1 cellular context compared by ENCODE assay signal in the genomic region with DNA sequence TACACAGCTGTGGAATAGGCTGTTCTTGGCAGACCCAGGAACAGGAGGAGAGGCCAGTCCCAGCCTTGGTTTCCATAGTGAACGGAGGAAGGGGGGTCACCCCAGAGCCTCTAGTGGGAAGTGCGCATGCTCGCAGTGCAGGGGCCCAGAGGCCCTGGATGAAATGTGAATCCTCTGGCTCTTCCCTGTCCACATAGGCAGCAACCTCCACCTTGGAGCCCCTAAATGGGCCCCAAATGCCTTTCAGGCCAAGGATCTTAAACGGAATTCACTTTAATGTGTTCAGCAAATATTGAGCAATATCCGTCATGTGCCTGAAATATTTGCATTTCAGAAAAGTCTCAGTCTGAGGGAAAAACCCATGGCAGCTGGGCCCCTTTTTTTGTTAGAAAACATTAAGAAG.
TF ChIP-seq lines count a peak whose summit lies in the region.

No MANE protein-coding gene starts in this region.

TF ChIP-seq in HepG2, 621 proteins besides CTCF, POLR2A, EP300 and RAD21 (continued from another document and continues in another):
- TF ChIP-seq, protein P1, sequence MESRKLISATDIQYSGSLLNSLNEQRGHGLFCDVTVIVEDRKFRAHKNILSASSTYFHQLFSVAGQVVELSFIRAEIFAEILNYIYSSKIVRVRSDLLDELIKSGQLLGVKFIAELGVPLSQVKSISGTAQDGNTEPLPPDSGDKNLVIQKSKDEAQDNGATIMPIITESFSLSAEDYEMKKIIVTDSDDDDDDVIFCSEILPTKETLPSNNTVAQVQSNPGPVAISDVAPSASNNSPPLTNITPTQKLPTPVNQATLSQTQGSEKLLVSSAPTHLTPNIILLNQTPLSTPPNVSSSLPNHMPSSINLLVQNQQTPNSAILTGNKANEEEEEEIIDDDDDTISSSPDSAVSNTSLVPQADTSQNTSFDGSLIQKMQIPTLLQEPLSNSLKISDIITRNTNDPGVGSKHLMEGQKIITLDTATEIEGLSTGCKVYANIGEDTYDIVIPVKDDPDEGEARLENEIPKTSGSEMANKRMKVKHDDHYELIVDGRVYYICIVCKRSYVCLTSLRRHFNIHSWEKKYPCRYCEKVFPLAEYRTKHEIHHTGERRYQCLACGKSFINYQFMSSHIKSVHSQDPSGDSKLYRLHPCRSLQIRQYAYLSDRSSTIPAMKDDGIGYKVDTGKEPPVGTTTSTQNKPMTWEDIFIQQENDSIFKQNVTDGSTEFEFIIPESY (CRISPR knock-in tag; IDR thresholded peaks at IDR 0.05): no peak
- TF ChIP-seq, protein P2, sequence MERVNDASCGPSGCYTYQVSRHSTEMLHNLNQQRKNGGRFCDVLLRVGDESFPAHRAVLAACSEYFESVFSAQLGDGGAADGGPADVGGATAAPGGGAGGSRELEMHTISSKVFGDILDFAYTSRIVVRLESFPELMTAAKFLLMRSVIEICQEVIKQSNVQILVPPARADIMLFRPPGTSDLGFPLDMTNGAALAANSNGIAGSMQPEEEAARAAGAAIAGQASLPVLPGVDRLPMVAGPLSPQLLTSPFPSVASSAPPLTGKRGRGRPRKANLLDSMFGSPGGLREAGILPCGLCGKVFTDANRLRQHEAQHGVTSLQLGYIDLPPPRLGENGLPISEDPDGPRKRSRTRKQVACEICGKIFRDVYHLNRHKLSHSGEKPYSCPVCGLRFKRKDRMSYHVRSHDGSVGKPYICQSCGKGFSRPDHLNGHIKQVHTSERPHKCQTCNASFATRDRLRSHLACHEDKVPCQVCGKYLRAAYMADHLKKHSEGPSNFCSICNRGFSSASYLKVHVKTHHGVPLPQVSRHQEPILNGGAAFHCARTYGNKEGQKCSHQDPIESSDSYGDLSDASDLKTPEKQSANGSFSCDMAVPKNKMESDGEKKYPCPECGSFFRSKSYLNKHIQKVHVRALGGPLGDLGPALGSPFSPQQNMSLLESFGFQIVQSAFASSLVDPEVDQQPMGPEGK (CRISPR knock-in tag; IDR thresholded peaks at IDR 0.05): peak; percentile 70
- peak; percentile 66; the same call in 1 of the 2 replicates for TF ChIP-seq HMG20B (CRISPR knock-in tag; conservative IDR thresholded peaks at IDR 0.05)
- TF ChIP-seq, protein P3, sequence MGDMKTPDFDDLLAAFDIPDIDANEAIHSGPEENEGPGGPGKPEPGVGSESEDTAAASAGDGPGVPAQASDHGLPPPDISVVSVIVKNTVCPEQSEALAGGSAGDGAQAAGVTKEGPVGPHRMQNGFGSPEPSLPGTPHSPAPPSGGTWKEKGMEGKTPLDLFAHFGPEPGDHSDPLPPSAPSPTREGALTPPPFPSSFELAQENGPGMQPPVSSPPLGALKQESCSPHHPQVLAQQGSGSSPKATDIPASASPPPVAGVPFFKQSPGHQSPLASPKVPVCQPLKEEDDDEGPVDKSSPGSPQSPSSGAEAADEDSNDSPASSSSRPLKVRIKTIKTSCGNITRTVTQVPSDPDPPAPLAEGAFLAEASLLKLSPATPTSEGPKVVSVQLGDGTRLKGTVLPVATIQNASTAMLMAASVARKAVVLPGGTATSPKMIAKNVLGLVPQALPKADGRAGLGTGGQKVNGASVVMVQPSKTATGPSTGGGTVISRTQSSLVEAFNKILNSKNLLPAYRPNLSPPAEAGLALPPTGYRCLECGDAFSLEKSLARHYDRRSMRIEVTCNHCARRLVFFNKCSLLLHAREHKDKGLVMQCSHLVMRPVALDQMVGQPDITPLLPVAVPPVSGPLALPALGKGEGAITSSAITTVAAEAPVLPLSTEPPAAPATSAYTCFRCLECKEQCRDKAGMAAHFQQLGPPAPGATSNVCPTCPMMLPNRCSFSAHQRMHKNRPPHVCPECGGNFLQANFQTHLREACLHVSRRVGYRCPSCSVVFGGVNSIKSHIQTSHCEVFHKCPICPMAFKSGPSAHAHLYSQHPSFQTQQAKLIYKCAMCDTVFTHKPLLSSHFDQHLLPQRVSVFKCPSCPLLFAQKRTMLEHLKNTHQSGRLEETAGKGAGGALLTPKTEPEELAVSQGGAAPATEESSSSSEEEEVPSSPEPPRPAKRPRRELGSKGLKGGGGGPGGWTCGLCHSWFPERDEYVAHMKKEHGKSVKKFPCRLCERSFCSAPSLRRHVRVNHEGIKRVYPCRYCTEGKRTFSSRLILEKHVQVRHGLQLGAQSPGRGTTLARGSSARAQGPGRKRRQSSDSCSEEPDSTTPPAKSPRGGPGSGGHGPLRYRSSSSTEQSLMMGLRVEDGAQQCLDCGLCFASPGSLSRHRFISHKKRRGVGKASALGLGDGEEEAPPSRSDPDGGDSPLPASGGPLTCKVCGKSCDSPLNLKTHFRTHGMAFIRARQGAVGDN (CRISPR knock-in tag; IDR thresholded peaks at IDR 0.05): 0 out of 2 replicates have a peak, but pooled peaks have one; percentile 19
- TF ChIP-seq ZNF614 (CRISPR knock-in tag; IDR thresholded peaks at IDR 0.05; ENCODE audit: borderline replicate concordance): 0 out of 2 replicates have a peak, but pooled peaks have one; percentile 34
- 0 out of 2 replicates have a peak, but pooled peaks have one; percentile 27 for TF ChIP-seq REPIN1 (CRISPR knock-in tag; IDR thresholded peaks at IDR 0.05; ENCODE audit: borderline replicate concordance, low read depth)
- TF ChIP-seq ZFX (CRISPR knock-in tag; IDR thresholded peaks at IDR 0.05; ENCODE audit: low read depth): peak; percentile 57
- peak; percentile 53; the same call in 1 of the 2 replicates for TF ChIP-seq IRF2 (CRISPR knock-in tag; IDR thresholded peaks at IDR 0.05)
- TF ChIP-seq, protein P4, sequence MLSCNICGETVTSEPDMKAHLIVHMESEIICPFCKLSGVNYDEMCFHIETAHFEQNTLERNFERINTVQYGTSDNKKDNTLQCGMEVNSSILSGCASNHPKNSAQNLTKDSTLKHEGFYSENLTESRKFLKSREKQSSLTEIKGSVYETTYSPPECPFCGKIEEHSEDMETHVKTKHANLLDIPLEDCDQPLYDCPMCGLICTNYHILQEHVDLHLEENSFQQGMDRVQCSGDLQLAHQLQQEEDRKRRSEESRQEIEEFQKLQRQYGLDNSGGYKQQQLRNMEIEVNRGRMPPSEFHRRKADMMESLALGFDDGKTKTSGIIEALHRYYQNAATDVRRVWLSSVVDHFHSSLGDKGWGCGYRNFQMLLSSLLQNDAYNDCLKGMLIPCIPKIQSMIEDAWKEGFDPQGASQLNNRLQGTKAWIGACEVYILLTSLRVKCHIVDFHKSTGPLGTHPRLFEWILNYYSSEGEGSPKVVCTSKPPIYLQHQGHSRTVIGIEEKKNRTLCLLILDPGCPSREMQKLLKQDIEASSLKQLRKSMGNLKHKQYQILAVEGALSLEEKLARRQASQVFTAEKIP (CRISPR knock-in tag; IDR thresholded peaks at IDR 0.05; ENCODE audit: borderline replicate concordance): no peak
- TF ChIP-seq SMC3 (IDR thresholded peaks at IDR 0.05; ENCODE audit: low read length): peak; percentile 50
- TF ChIP-seq, protein P5, sequence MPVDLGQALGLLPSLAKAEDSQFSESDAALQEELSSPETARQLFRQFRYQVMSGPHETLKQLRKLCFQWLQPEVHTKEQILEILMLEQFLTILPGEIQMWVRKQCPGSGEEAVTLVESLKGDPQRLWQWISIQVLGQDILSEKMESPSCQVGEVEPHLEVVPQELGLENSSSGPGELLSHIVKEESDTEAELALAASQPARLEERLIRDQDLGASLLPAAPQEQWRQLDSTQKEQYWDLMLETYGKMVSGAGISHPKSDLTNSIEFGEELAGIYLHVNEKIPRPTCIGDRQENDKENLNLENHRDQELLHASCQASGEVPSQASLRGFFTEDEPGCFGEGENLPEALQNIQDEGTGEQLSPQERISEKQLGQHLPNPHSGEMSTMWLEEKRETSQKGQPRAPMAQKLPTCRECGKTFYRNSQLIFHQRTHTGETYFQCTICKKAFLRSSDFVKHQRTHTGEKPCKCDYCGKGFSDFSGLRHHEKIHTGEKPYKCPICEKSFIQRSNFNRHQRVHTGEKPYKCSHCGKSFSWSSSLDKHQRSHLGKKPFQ (CRISPR knock-in tag; IDR thresholded peaks at IDR 0.05; ENCODE audit: insufficient replicate concordance): no peak
- peak; percentile 74 for TF ChIP-seq BHLHE40 (IDR thresholded peaks at IDR 0.05; ENCODE audit: low read length)
- peak; percentile 75; the same call in 1 of the 2 replicates for TF ChIP-seq ZNF331 (CRISPR knock-in tag; IDR thresholded peaks at IDR 0.05)
- TF ChIP-seq NAIF1 (CRISPR knock-in tag; IDR thresholded peaks at IDR 0.05; ENCODE audit: borderline replicate concordance): 0 out of 2 replicates have a peak, but pooled peaks have one; percentile 27
- TF ChIP-seq MAFF (IDR thresholded peaks at IDR 0.05; ENCODE audit: low read depth, low read length): no peak
- 0 out of 2 replicates have a peak, but pooled peaks have one; percentile 40 for TF ChIP-seq ZFP90 (CRISPR knock-in tag; IDR thresholded peaks at IDR 0.05; ENCODE audit: borderline replicate concordance)
- peak; percentile 80; the same call in 1 of the 2 replicates for TF ChIP-seq FOXJ3 (CRISPR knock-in tag; IDR thresholded peaks at IDR 0.05; ENCODE audit: borderline replicate concordance)
- peak; percentile 74; the same call in 1 of the 2 replicates for TF ChIP-seq ZNF350 (CRISPR knock-in tag; IDR thresholded peaks at IDR 0.05; ENCODE audit: borderline replicate concordance, low read depth)
- TF ChIP-seq, protein P6, sequence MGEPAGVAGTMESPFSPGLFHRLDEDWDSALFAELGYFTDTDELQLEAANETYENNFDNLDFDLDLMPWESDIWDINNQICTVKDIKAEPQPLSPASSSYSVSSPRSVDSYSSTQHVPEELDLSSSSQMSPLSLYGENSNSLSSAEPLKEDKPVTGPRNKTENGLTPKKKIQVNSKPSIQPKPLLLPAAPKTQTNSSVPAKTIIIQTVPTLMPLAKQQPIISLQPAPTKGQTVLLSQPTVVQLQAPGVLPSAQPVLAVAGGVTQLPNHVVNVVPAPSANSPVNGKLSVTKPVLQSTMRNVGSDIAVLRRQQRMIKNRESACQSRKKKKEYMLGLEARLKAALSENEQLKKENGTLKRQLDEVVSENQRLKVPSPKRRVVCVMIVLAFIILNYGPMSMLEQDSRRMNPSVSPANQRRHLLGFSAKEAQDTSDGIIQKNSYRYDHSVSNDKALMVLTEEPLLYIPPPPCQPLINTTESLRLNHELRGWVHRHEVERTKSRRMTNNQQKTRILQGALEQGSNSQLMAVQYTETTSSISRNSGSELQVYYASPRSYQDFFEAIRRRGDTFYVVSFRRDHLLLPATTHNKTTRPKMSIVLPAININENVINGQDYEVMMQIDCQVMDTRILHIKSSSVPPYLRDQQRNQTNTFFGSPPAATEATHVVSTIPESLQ (CRISPR knock-in tag; conservative IDR thresholded peaks at IDR 0.05): no peak
- TF ChIP-seq, protein P7, sequence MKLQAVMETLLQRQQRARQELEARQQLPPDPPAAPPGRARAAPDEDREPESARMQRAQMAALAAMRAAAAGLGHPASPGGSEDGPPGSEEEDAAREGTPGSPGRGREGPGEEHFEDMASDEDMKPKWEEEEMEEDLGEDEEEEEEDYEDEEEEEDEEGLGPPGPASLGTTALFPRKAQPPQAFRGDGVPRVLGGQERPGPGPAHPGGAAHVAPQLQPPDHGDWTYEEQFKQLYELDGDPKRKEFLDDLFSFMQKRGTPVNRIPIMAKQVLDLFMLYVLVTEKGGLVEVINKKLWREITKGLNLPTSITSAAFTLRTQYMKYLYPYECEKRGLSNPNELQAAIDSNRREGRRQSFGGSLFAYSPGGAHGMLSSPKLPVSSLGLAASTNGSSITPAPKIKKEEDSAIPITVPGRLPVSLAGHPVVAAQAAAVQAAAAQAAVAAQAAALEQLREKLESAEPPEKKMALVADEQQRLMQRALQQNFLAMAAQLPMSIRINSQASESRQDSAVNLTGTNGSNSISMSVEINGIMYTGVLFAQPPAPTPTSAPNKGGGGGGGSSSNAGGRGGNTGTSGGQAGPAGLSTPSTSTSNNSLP (IDR thresholded peaks at IDR 0.05; ENCODE audit: low read depth, low read length): peak; percentile 70
- TF ChIP-seq, protein P8, sequence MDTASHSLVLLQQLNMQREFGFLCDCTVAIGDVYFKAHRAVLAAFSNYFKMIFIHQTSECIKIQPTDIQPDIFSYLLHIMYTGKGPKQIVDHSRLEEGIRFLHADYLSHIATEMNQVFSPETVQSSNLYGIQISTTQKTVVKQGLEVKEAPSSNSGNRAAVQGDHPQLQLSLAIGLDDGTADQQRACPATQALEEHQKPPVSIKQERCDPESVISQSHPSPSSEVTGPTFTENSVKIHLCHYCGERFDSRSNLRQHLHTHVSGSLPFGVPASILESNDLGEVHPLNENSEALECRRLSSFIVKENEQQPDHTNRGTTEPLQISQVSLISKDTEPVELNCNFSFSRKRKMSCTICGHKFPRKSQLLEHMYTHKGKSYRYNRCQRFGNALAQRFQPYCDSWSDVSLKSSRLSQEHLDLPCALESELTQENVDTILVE (CRISPR knock-in tag; IDR thresholded peaks at IDR 0.05): peak; percentile 58; the same call in 1 of the 2 replicates
- peak; percentile 74; the same call in 1 of the 2 replicates for TF ChIP-seq KDM6A (CRISPR knock-in tag; IDR thresholded peaks at IDR 0.05; ENCODE audit: low read depth)
- TF ChIP-seq PITX1 (CRISPR knock-in tag; IDR thresholded peaks at IDR 0.05): peak; percentile 81; the same call in 1 of the 2 replicates
- no peak for TF ChIP-seq YY1 (IDR thresholded peaks at IDR 0.05; ENCODE audit: insufficient read depth, insufficient replicate concordance, low read depth, low read length)
- no peak for TF ChIP-seq CCAR2 (optimal IDR thresholded peaks at IDR 0.05; ENCODE audit: low read depth, low read length)
- 0 out of 2 replicates have a peak, but pooled peaks have one; percentile 59 for TF ChIP-seq ZNF644 (CRISPR knock-in tag; IDR thresholded peaks at IDR 0.05; ENCODE audit: low read depth)
- TF ChIP-seq RELA (CRISPR knock-in tag; IDR thresholded peaks at IDR 0.05): peak; percentile 78; the same call in 1 of the 2 replicates
- TF ChIP-seq, protein P9, sequence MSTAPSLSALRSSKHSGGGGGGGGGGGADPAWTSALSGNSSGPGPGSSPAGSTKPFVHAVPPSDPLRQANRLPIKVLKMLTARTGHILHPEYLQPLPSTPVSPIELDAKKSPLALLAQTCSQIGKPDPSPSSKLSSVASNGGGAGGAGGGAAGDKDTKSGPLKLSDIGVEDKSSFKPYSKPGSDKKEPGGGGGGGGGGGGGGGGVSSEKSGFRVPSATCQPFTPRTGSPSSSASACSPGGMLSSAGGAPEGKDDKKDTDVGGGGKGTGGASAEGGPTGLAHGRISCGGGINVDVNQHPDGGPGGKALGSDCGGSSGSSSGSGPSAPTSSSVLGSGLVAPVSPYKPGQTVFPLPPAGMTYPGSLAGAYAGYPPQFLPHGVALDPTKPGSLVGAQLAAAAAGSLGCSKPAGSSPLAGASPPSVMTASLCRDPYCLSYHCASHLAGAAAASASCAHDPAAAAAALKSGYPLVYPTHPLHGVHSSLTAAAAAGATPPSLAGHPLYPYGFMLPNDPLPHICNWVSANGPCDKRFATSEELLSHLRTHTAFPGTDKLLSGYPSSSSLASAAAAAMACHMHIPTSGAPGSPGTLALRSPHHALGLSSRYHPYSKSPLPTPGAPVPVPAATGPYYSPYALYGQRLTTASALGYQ (CRISPR knock-in tag; IDR thresholded peaks at IDR 0.05): peak; percentile 88
- no peak for TF ChIP-seq TBL1XR1 (IDR thresholded peaks at IDR 0.05; ENCODE audit: borderline replicate concordance, low read length, partially characterized antibody)
- no peak for TF ChIP-seq ZNF766 (CRISPR knock-in tag; IDR thresholded peaks at IDR 0.05; ENCODE audit: borderline replicate concordance)
